Comparison of ENCODE assay signal across 27 cellular contexts in genomic region chr6:158751192-158751591, GRCh38.
A peak's percentile ranks its signal among the peaks of the same experiment; 100 is the strongest.
DNase-seq lines count a peak whose midpoint lies in the region; ATAC-seq and TF ChIP-seq lines count a peak whose summit lies in the region.
"Had no signal": no experiment of that assay in that cellular context is flagged by ENCODE, and none has a peak within 500 bp of the region (broad histone marks: within the 10 kb centered on the region; RNA-seq: fewer than 3 reads in every experiment).

No MANE protein-coding gene starts in this region.

- H2AFZ ChIP-seq in HCT116 (ENCODE audit: low read depth, low read length, poor library complexity, severe bottlenecking) = no peak overlapping the region

- peak overlapping the region in 2 of 3 donors; percentile 23 to 48 for H3K27ac Mint-ChIP-seq in CD4-positive, CD25-positive, alpha-beta regulatory T cell
- H3K27ac Mint-ChIP-seq in brain (peak overlapping the region; percentile 84 to 96 (median 94)), neural crest cell (ENCODE audit: unreplicated experiment) (peak overlapping the region; percentile 35)
- H3K27ac Mint-ChIP-seq: activated CD4-positive, alpha-beta memory T cell treated with anti-CD3 and anti-CD28 coated beads, Interleukin-2, amount 10 ng/mL, durations not matched to agents 7 days and 5 days; activated naive CD8-positive, alpha-beta T cell treated with anti-CD3 and anti-CD28 coated beads for 36 hours; HFFc6 had no signal

- peaks cover 0 to 3% (median 0%) of the 10 kb centered on the region in 4 donors for H3K4me1 Mint-ChIP-seq in CD4-positive, CD25-positive, alpha-beta regulatory T cell
- H3K4me1 Mint-ChIP-seq in brain (peaks cover 69% of the 10 kb centered on the region), neural crest cell (peaks cover 4% of the 10 kb centered on the region)
- H3K4me1 Mint-ChIP-seq: activated CD4-positive, alpha-beta memory T cell treated with anti-CD3 and anti-CD28 coated beads, Interleukin-2, amount 10 ng/mL, durations not matched to agents 7 days and 5 days; activated naive CD8-positive, alpha-beta T cell treated with anti-CD3 and anti-CD28 coated beads for 36 hours had no signal

- no peak overlapping the region for H3K9ac ChIP-seq in HCT116 (ENCODE audit: low read length)

- RAD21 ChIA-PET in HCT116 (lab: Charles Lee; ENCODE audit: low non-redundant PET in 1 of 2, low total read pairs in 2 of 2, uncharacterized antibody in 2 of 2, unreplicated experiment in 2 of 2) = no interaction called here

- TF ChIP-seq CTCF in HCT116 (IDR thresholded peaks at IDR 0.05 in 2 of 3, conservative IDR thresholded peaks at IDR 0.05 in 1 of 3; ENCODE audit: borderline replicate concordance in 1 of 3, insufficient read depth in 1 of 3, low read depth in 2 of 3, low read length in 2 of 3) (no peak), brain (conservative IDR thresholded peaks at IDR 0.05) (no peak), neural crest cell (conservative IDR thresholded peaks at IDR 0.05) (no peak)

- H3K27me3 ChIP-seq in CD4-positive, CD25-positive, alpha-beta regulatory T cell (ENCODE audit: control insufficient read depth, insufficient read depth, low read length) = no peaks in the 10 kb centered on the region
- H3K27me3 ChIP-seq in HCT116 (ENCODE audit: insufficient read depth, low read length) = no peaks in the 10 kb centered on the region
- H3K27me3 ChIP-seq: colonic mucosa, thyroid gland had no signal

- H3K4me3 ChIP-seq in CD4-positive, CD25-positive, alpha-beta regulatory T cell (ENCODE audit: low read depth, low read length) = no peak overlapping the region
- no peak overlapping the region for H3K4me3 ChIP-seq in HCT116 (replicated peaks in 1 of 2; ENCODE audit: low read depth in 1 of 2, low read length in 2 of 2)
- H3K4me3 ChIP-seq: colonic mucosa, lower lobe of right lung, thyroid gland had no signal

- no peaks in the 10 kb centered on the region for H3K9me3 Mint-ChIP-seq in CD4-positive, CD25-positive, alpha-beta regulatory T cell
- peaks cover 0 to 6% (median 3%) of the 10 kb centered on the region in 5 experiments for H3K9me3 Mint-ChIP-seq in brain
- no peaks in the 10 kb centered on the region for H3K9me3 Mint-ChIP-seq in neural crest cell
- H3K9me3 Mint-ChIP-seq: activated CD4-positive, alpha-beta memory T cell treated with anti-CD3 and anti-CD28 coated beads, Interleukin-2, amount 10 ng/mL, durations not matched to agents 7 days and 5 days; activated naive CD8-positive, alpha-beta T cell treated with anti-CD3 and anti-CD28 coated beads for 36 hours; HFFc6; naive thymus-derived CD8-positive, alpha-beta T cell had no signal

- no peak overlapping the region for H3K27ac ChIP-seq in CD4-positive, CD25-positive, alpha-beta regulatory T cell (ENCODE audit: insufficient read depth, low read length, poor library complexity, severe bottlenecking)
- H3K27ac ChIP-seq in HCT116 (ENCODE audit: low read depth, low read length) = peak overlapping the region; percentile 26; the same call in 1 of the 2 replicates
- H3K27ac ChIP-seq: colonic mucosa, lower lobe of right lung, thyroid gland had no signal

- no peak for TF ChIP-seq RAD21 in HCT116 (IDR thresholded peaks at IDR 0.05; ENCODE audit: low read depth)

- no peaks in the 10 kb centered on the region for H3K27me3 Mint-ChIP-seq in CD4-positive, CD25-positive, alpha-beta regulatory T cell
- H3K27me3 Mint-ChIP-seq in brain (peaks cover 3% of the 10 kb centered on the region), neural crest cell (ENCODE audit: low read depth) (peaks cover 2% of the 10 kb centered on the region)
- H3K27me3 Mint-ChIP-seq: activated CD4-positive, alpha-beta memory T cell treated with anti-CD3 and anti-CD28 coated beads, Interleukin-2, amount 10 ng/mL, durations not matched to agents 7 days and 5 days; activated naive CD8-positive, alpha-beta T cell treated with anti-CD3 and anti-CD28 coated beads for 36 hours; naive thymus-derived CD8-positive, alpha-beta T cell had no signal

- H4K20me1 ChIP-seq in HCT116 (ENCODE audit: insufficient read depth) = no peaks in the 10 kb centered on the region

- no peak for ATAC-seq in CD4-positive, CD25-positive, alpha-beta regulatory T cell (ENCODE audit: low read depth in 2 of 2)
- no peak for ATAC-seq in HCT116
- ATAC-seq in GM19395 (IDR thresholded peaks at IDR 0.05; ENCODE audit: unreplicated experiment) = no peak
- ATAC-seq: lower lobe of right lung; naive thymus-derived CD8-positive, alpha-beta T cell had no signal

- H3K4me2 ChIP-seq in HCT116 (ENCODE audit: low read length) = no peak overlapping the region

- DNase-seq in CD4-positive, CD25-positive, alpha-beta regulatory T cell = no peak
- no peak for DNase-seq in HCT116 (ENCODE audit: low read depth, low spot score)
- DNase-seq in neural crest cell (ENCODE audit: low read depth, low spot score) = no peak
- no peak for DNase-seq in iPS-NIHi7 (ENCODE audit: extremely low spot score)
- DNase-seq in SW480 (ENCODE audit: low spot score) = no peak
- DNase-seq: activated CD4-positive, alpha-beta memory T cell treated with anti-CD3 and anti-CD28 coated beads, Interleukin-2, amount 10 ng/mL, durations not matched to agents 7 days and 5 days; activated CD8-positive, alpha-beta memory T cell treated with anti-CD3 and anti-CD28 coated beads, Interleukin-2, amount 50 U/mL, for 4 hours; activated effector memory CD4-positive, alpha-beta T cell treated with anti-CD3 and anti-CD28 coated beads, Interleukin-2, amount 50 U/mL, for 16 hours; activated naive CD8-positive, alpha-beta T cell treated with anti-CD3 and anti-CD28 coated beads for 36 hours; anterior cingulate cortex; C1 segment of cervical spinal cord; Caco-2; DMS79; effector memory CD4-positive, alpha-beta T cell; erythroblast; HFFc6; lower lobe of right lung; naive thymus-derived CD8-positive, alpha-beta T cell; NCI-H1092; NCI-H187 treated with DMSO at 0.1 percent for 48 hours; NCI-H526; SHP77 treated with DMSO at 0.1 percent for 48 hours; stimulated activated CD4-positive, alpha-beta T cell treated with anti-CD3 and anti-CD28 coated beads, Interleukin-4, amount 100 ng/mL, for 24 hours; thyroid gland had no signal

- H3K36me3 ChIP-seq in CD4-positive, CD25-positive, alpha-beta regulatory T cell (ENCODE audit: control insufficient read depth, insufficient read depth, low read length) = peaks cover 36% of the 10 kb centered on the region
- peaks cover 3 to 46% of the 10 kb centered on the region in 2 experiments; a peak in 3 of 4 replicates for H3K36me3 ChIP-seq in HCT116 (ENCODE audit: control insufficient read depth in 1 of 2, insufficient read depth in 2 of 2, low read length in 2 of 2)
- H3K36me3 ChIP-seq: colonic mucosa had no signal

- POLR2A ChIA-PET in HCT116 (lab: Charles Lee) = no interaction called here

- no peaks in the 10 kb centered on the region for H3K9me3 ChIP-seq in CD4-positive, CD25-positive, alpha-beta regulatory T cell (ENCODE audit: control insufficient read depth in 2 of 2, low read length in 2 of 2)
- no peaks in the 10 kb centered on the region for H3K9me3 ChIP-seq in HCT116 (ENCODE audit: control insufficient read depth in 1 of 2, insufficient read depth in 1 of 2, low read depth in 1 of 2, low read length in 2 of 2)
- H3K9me3 ChIP-seq: Caco-2, colonic mucosa, lower lobe of right lung, thyroid gland had no signal

- CTCF ChIA-PET in HCT116 (lab: Charles Lee) = no interaction called here

- H3K79me2 ChIP-seq in HCT116 (ENCODE audit: insufficient read depth, low read length) = peaks cover 16% of the 10 kb centered on the region; the same call in 1 of the 2 replicates

- BruUV-seq in HCT116 (replicated peaks; lab: Mats Ljungman, UMichigan) = no TSS peak

- no peak for TF ChIP-seq POLR2A in HCT116 (IDR thresholded peaks at IDR 0.05; ENCODE audit: borderline replicate concordance, extremely low read depth, insufficient read depth, insufficient read length)

- H3K4me1 ChIP-seq in CD4-positive, CD25-positive, alpha-beta regulatory T cell (ENCODE audit: control insufficient read depth, insufficient read depth, low read length, poor library complexity, severe bottlenecking) = no peaks in the 10 kb centered on the region
- H3K4me1 ChIP-seq in HCT116 (ENCODE audit: control insufficient read depth in 1 of 2, insufficient read depth in 2 of 2, low read length in 2 of 2) = peaks cover 44 to 58% of the 10 kb centered on the region in 2 experiments
- H3K4me1 ChIP-seq: Caco-2, colonic mucosa, lower lobe of right lung, thyroid gland had no signal

- intact Hi-C loops in HCT116 (cut with micrococcal nuclease) = no loop called here

- H3K4me3 Mint-ChIP-seq in CD4-positive, CD25-positive, alpha-beta regulatory T cell = no peak overlapping the region
- no peak overlapping the region for H3K4me3 Mint-ChIP-seq in brain
- H3K4me3 Mint-ChIP-seq in neural crest cell = no peak overlapping the region
- H3K4me3 Mint-ChIP-seq: activated CD4-positive, alpha-beta memory T cell treated with anti-CD3 and anti-CD28 coated beads, Interleukin-2, amount 10 ng/mL, durations not matched to agents 7 days and 5 days; activated naive CD8-positive, alpha-beta T cell treated with anti-CD3 and anti-CD28 coated beads for 36 hours; HFFc6; naive thymus-derived CD8-positive, alpha-beta T cell had no signal

- no peaks in the 10 kb centered on the region for H3K9me2 ChIP-seq in HCT116 (ENCODE audit: insufficient read depth)

- peaks cover 20% of the 10 kb centered on the region for H3K36me3 Mint-ChIP-seq in CD4-positive, CD25-positive, alpha-beta regulatory T cell
- peaks cover 5% of the 10 kb centered on the region for H3K36me3 Mint-ChIP-seq in brain
- no peaks in the 10 kb centered on the region for H3K36me3 Mint-ChIP-seq in neural crest cell (ENCODE audit: low read depth)

TF ChIP-seq in HCT116, 20 proteins besides CTCF, POLR2A, EP300 and RAD21 (continues in another document):
- no peak for TF ChIP-seq EZH2 (IDR thresholded peaks at IDR 0.05)
- TF ChIP-seq, protein P1, sequence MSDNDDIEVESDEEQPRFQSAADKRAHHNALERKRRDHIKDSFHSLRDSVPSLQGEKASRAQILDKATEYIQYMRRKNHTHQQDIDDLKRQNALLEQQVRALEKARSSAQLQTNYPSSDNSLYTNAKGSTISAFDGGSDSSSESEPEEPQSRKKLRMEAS (IDR thresholded peaks at IDR 0.05) = no peak
- no peak for TF ChIP-seq CEBPB (IDR thresholded peaks at IDR 0.05; ENCODE audit: low read depth)
- TF ChIP-seq ELF1 (IDR thresholded peaks at IDR 0.05; ENCODE audit: borderline replicate concordance, low read depth) = no peak
- no peak for TF ChIP-seq SRF (IDR thresholded peaks at IDR 0.05; ENCODE audit: low read depth)
- TF ChIP-seq, protein P2, sequence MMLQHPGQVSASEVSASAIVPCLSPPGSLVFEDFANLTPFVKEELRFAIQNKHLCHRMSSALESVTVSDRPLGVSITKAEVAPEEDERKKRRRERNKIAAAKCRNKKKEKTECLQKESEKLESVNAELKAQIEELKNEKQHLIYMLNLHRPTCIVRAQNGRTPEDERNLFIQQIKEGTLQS (IDR thresholded peaks at IDR 0.05) = no peak

Comparison
In these comparisons a context has a peak if more than half of its experiments do, and no peak if none do; other contexts are left out.
1. H3K27ac Mint-ChIP-seq: peak in every context shown above with its lines; median percentile 94 in brain; 36 in CD4-positive, CD25-positive, alpha-beta regulatory T cell; 35 in neural crest cell.